8 cellular contexts compared by ENCODE assay signal in the genomic region with DNA sequence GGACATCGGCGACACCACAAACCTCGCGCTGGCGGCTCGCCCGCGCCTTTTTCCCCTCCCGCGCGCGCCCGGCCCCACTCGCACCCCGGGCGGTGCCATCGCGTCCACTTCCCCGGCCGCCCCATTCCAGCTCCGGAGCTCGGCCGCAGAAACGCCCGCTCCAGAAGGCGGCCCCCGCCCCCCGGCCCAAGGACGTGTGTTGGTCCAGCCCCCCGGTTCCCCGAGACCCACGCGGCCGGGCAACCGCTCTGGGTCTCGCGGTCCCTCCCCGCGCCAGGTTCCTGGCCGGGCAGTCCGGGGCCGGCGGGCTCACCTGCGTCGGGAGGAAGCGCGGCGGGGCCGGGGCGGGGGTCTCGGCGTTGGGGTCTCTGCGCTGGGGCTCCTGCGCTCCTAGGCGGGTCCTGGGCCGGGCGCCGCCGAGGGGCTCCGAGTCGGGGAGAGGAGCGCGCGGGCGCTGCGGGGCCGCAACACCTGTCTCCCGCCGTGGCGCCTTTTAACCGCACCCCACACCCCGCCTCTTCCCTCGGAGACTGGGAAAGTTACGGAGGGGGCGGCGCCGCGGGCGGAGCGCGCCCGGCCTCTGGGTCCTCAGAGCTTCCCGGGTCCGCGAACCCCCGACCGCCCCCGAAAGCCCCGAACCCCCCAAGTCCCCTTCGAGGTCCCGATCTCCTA. TPM values are rescaled to one million over a fixed set of nuclear protein-coding genes. Genes with fewer than 3 reads are reported as not detected.
A peak's percentile ranks its signal among the peaks of the same experiment; 100 is the strongest.
DNase-seq lines count a peak whose midpoint lies in the region; ATAC-seq and TF ChIP-seq lines count a peak whose summit lies in the region.

Gene GJB2, minus strand, starts transcription at position 469 of the 672 bp plus-strand sequence. CDS start 3,357 bp downstream, outside the sequence.

- peak within 1 kb of the TSS; percentile 36 for H3K4me3 ChIP-seq in GM12875 (ENCODE audit: low read depth, low read length)
- H3K4me3 ChIP-seq in prostate gland = peak within 1 kb of the TSS; percentile 30 to 47

- no peaks in the 10 kb centered on the region for H3K9me3 ChIP-seq in T-helper 17 cell (ENCODE audit: control insufficient read depth, low read length, poor library complexity, severe bottlenecking)
- no peaks in the 10 kb centered on the region for H3K9me3 ChIP-seq in prostate gland

- H3K4me1 Mint-ChIP-seq in T-helper 17 cell (peaks cover 22% of the 10 kb centered on the region), glutamatergic neuron (ENCODE audit: low read depth, unreplicated experiment) (peaks cover 2% of the 10 kb centered on the region)

- intact Hi-C loops in prostate gland (cut with DNase I) = loop anchor here (10.0 kb wide), 1 partner anchor 292 kb away; no protein-coding TSS in a partner anchor

- DNase-seq in T-helper 17 cell (peak in 1 of 3 donors; percentile 25), glutamatergic neuron (no peak), prostate gland (ENCODE audit: low spot score) (no peak), MV-4-11 (lab: John Stamatoyannopoulos, UW) (no peak), occipital lobe (lab: John Stamatoyannopoulos, UW) (no peak), DMS79 treated with DMSO at 0.1 percent for 48 hours (lab: John Stamatoyannopoulos, UW) (no peak)

- H3K27me3 ChIP-seq in prostate gland (replicated peaks; ENCODE audit: insufficient read depth) = no peaks in the 10 kb centered on the region

- H3K36me3 ChIP-seq in prostate gland = no peaks in the 10 kb centered on the region

- TF ChIP-seq POLR2A in prostate gland (IDR thresholded peaks at IDR 0.05) = no peak

- peaks cover 5% of the 10 kb centered on the region for H3K4me1 ChIP-seq in prostate gland (replicated peaks)

- H3K9me3 Mint-ChIP-seq in glutamatergic neuron (ENCODE audit: unreplicated experiment) = no peaks in the 10 kb centered on the region

- peaks cover 8% of the 10 kb centered on the region for H3K36me3 Mint-ChIP-seq in T-helper 17 cell (ENCODE audit: low read depth)
- H3K36me3 Mint-ChIP-seq in glutamatergic neuron (ENCODE audit: unreplicated experiment) = peaks cover 6% of the 10 kb centered on the region

- TF ChIP-seq CTCF in GM12875 (IDR thresholded peaks at IDR 0.05; ENCODE audit: borderline replicate concordance, insufficient read depth, low read depth, low read length) = no peak
- no peak for TF ChIP-seq CTCF in glutamatergic neuron (IDR thresholded peaks at IDR 0.05; ENCODE audit: partially characterized antibody, unreplicated experiment)
- TF ChIP-seq CTCF in prostate gland (IDR thresholded peaks at IDR 0.05) = no peak

- ATAC-seq in T-helper 17 cell (peak; percentile 48), HG02970 (IDR thresholded peaks at IDR 0.05; ENCODE audit: low FRiP score, unreplicated experiment) (no peak)

- 1% methylated on average over 85 of the region's 91 CpGs for WGBS in prostate gland

- peak within 1 kb of the TSS; percentile 16 for H3K27ac Mint-ChIP-seq in T-helper 17 cell
- no peak within 1 kb of the TSS for H3K27ac Mint-ChIP-seq in glutamatergic neuron (ENCODE audit: unreplicated experiment)

- H3K4me3 Mint-ChIP-seq in T-helper 17 cell (peak within 1 kb of the TSS; percentile 89), glutamatergic neuron (ENCODE audit: unreplicated experiment) (peak within 1 kb of the TSS; percentile 75)

- no peak within 1 kb of the TSS for H3K27ac ChIP-seq in prostate gland

- H3K27me3 Mint-ChIP-seq in T-helper 17 cell = peaks cover 66% of the 10 kb centered on the region
- H3K27me3 Mint-ChIP-seq in glutamatergic neuron (ENCODE audit: unreplicated experiment) = peaks cover 18% of the 10 kb centered on the region

RNA-seq across cellular contexts. Expression of gene GJB2, which starts in this region (rescaled TPM):
- total RNA-seq in T-helper 17 cell (not detected), glutamatergic neuron (ENCODE audit: unreplicated experiment) (not detected), prostate gland (1 to 10 TPM; 1.5 to 3.8 TPM), occipital lobe (3.1 TPM)

Comparison
In these comparisons a context has a peak if more than half of its experiments do, and no peak if none do; other contexts are left out.
1. Peak in ATAC-seq in T-helper 17 cell; RNA of the gene not detected or under 1 TPM.